9 cellular contexts compared by ENCODE assay signal in genomic region chr10:15879058-15879457, GRCh38. TPM values are rescaled to one million over a fixed set of nuclear protein-coding genes. Genes with fewer than 3 reads are reported as not detected.
DNase-seq lines count a peak whose midpoint lies in the region; ATAC-seq and TF ChIP-seq lines count a peak whose summit lies in the region.
"Had no signal": no experiment of that assay in that cellular context is flagged by ENCODE, and none has a peak within 500 bp of the region (broad histone marks: within the 10 kb centered on the region; RNA-seq: fewer than 3 reads in every experiment).

No MANE protein-coding gene starts in this region.

- no peak overlapping the region for H2AFZ ChIP-seq in SU-DHL-6 (ENCODE audit: low read depth, low read length, severe bottlenecking)

- H4K20me1 ChIP-seq in SU-DHL-6 (ENCODE audit: low read depth, low read length) = no peaks in the 10 kb centered on the region

- H3K4me2 ChIP-seq in SU-DHL-6 (ENCODE audit: low read depth, low read length, poor library complexity, severe bottlenecking) = no peak overlapping the region

- no peak for TF ChIP-seq POLR2A in upper lobe of left lung (IDR thresholded peaks at IDR 0.05)

- TF ChIP-seq CTCF in SU-DHL-6 (IDR thresholded peaks at IDR 0.05; ENCODE audit: insufficient read depth, low read length, poor library complexity, severe bottlenecking) (peak; percentile 26), upper lobe of left lung (IDR thresholded peaks at IDR 0.05) (peak in 5 of 6 experiments; percentile 18 to 56 (median 38))

- H3K9ac ChIP-seq in SU-DHL-6 (ENCODE audit: low read length) = no peak overlapping the region

- H3K36me3 ChIP-seq in SU-DHL-6 (ENCODE audit: low read length) (no peaks in the 10 kb centered on the region), upper lobe of left lung (no peaks in the 10 kb centered on the region)
- H3K36me3 ChIP-seq: SJCRH30 had no signal

- no peaks in the 10 kb centered on the region for H3K4me1 ChIP-seq in upper lobe of left lung
- H3K4me1 ChIP-seq: SJCRH30 had no signal

- peak; percentile 0 for DNase-seq in DMS79 (lab: John Stamatoyannopoulos, UW)
- DNase-seq in HuH-7.5 (ENCODE audit: low spot score) = peak; percentile 12
- peak; percentile 17 for DNase-seq in glomerular visceral epithelial cell (ENCODE audit: extremely low spot score)
- no peak for DNase-seq in upper lobe of left lung
- no peak for DNase-seq in activated T-cell treated with anti-CD3 and anti-CD28 coated beads for 4 hours
- no peak for DNase-seq in activated CD4-positive, alpha-beta T cell treated with anti-CD3 and anti-CD28 coated beads for 1 hour
- DNase-seq in activated CD8-positive, alpha-beta memory T cell treated with anti-CD3 and anti-CD28 coated beads for 24 hours = no peak

- 47 to 52% methylated on average over 2 of the region's 2 CpGs for WGBS in upper lobe of left lung, 2 donors

- no peak for ATAC-seq in upper lobe of left lung (ENCODE audit: low FRiP score in 2 of 2)

- no peaks in the 10 kb centered on the region for H3F3A ChIP-seq in SU-DHL-6 (ENCODE audit: insufficient read depth)

- H3K9me3 ChIP-seq in SU-DHL-6 (ENCODE audit: insufficient read depth, low read length) = no peaks in the 10 kb centered on the region
- no peaks in the 10 kb centered on the region for H3K9me3 ChIP-seq in upper lobe of left lung
- H3K9me3 ChIP-seq: SJCRH30 had no signal

- no peaks in the 10 kb centered on the region for H3K9me2 ChIP-seq in SU-DHL-6 (replicated peaks; ENCODE audit: insufficient read depth, low read length)

- H3K79me2 ChIP-seq in SU-DHL-6 (ENCODE audit: insufficient read depth, low read length) = no peaks in the 10 kb centered on the region

- no peaks in the 10 kb centered on the region for H3K27me3 ChIP-seq in SU-DHL-6 (ENCODE audit: low read length)
- H3K27me3 ChIP-seq in upper lobe of left lung = no peaks in the 10 kb centered on the region
- H3K27me3 ChIP-seq: SJCRH30 had no signal

- TF ChIP-seq EP300 in upper lobe of left lung (IDR thresholded peaks at IDR 0.05) = no peak

- H3K27ac ChIP-seq in SU-DHL-6 (ENCODE audit: low read depth, low read length) (no peak overlapping the region), upper lobe of left lung (no peak overlapping the region)
- H3K27ac ChIP-seq: SJCRH30 had no signal

- H3K4me3 ChIP-seq in SU-DHL-6 (ENCODE audit: insufficient read depth, low read length, poor library complexity, severe bottlenecking) (no peak overlapping the region), upper lobe of left lung (no peak overlapping the region)
- H3K4me3 ChIP-seq: SJCRH30 had no signal

RNA-seq across cellular contexts. Expression of gene MINDY3, which starts 18.8 kb away (rescaled TPM):
- total RNA-seq in upper lobe of left lung = 10 to 100 TPM; 10.8 to 39.8 (median 26.5) TPM

Comparison
In these comparisons a context has a peak if more than half of its experiments do, and no peak if none do; other contexts are left out.
1. DNase-seq: peak in DMS79 (single experiment), HuH-7.5 (single experiment) and glomerular visceral epithelial cell (single experiment); none in upper lobe of left lung (0 of 2), activated T-cell treated with anti-CD3 and anti-CD28 coated beads for 4 hours (single experiment), activated CD4-positive, alpha-beta T cell treated with anti-CD3 and anti-CD28 coated beads for 1 hour (single experiment) and activated CD8-positive, alpha-beta memory T cell treated with anti-CD3 and anti-CD28 coated beads for 24 hours (single experiment).